ENCODE assay signal across 8 cellular contexts in the genomic region with DNA sequence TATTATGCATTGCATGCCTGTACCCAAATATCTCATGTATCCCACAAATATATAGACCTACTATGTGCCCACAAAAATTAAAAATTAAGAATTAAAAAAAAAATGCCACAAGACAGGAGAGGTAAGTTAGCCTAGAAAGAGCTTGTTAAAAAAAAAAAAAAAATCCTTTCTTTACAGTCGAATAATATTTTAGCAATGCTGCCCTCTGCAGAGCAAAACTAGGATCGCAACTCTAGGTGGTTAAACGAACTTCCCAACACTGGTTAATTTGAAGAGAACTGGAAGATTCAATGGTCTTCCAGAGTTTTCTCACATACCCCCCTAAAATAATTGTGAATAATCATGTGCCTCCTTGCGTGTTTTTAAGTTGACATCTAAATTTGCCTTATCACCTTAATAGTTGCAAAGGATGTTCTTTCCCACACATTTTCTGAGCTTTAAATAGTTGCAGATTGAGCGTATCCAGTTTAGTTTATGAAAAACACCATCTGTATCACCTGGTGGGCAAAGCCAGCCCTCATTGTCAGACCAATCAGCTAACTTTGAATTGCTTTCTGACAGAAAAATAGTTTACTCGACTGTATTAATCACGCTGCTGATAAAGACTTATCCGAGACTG. TPM values are rescaled to one million over a fixed set of nuclear protein-coding genes. Genes with fewer than 3 reads are reported as not detected.
A peak's percentile ranks its signal among the peaks of the same experiment; 100 is the strongest.
DNase-seq lines count a peak whose midpoint lies in the region; ATAC-seq lines count a peak whose summit lies in the region.

No MANE protein-coding gene starts in this region.

- H3K4me3 Mint-ChIP-seq in activated CD4-positive, alpha-beta T cell treated with anti-CD3 and anti-CD28 coated beads, Interleukin-2, amount 10 ng/mL, durations not matched to agents 24 days and 14 days: no peak overlapping the region

- H3K27ac Mint-ChIP-seq in activated CD4-positive, alpha-beta T cell treated with anti-CD3 and anti-CD28 coated beads, Interleukin-2, amount 10 ng/mL, durations not matched to agents 24 days and 14 days: no peak overlapping the region

- no peaks in the 10 kb centered on the region for H3K9me3 Mint-ChIP-seq in activated CD4-positive, alpha-beta T cell treated with anti-CD3 and anti-CD28 coated beads, Interleukin-2, amount 10 ng/mL, durations not matched to agents 24 days and 14 days

- peaks cover 70% of the 10 kb centered on the region for H3K27me3 Mint-ChIP-seq in activated CD4-positive, alpha-beta T cell treated with anti-CD3 and anti-CD28 coated beads, Interleukin-2, amount 10 ng/mL, durations not matched to agents 24 days and 14 days

- H3K36me3 Mint-ChIP-seq in activated CD4-positive, alpha-beta T cell treated with anti-CD3 and anti-CD28 coated beads, Interleukin-2, amount 10 ng/mL, durations not matched to agents 24 days and 14 days (ENCODE audit: low read depth): no peaks in the 10 kb centered on the region

- H3K4me1 Mint-ChIP-seq in activated CD4-positive, alpha-beta T cell treated with anti-CD3 and anti-CD28 coated beads, Interleukin-2, amount 10 ng/mL, durations not matched to agents 24 days and 14 days: peaks cover 12% of the 10 kb centered on the region

- DNase-seq in SIG-M5 treated with dmso at 0.1 percent for 504 hours (lab: John Stamatoyannopoulos, UW; ENCODE audit: unreplicated experiment) (peak; percentile 68), SIG-M5 (lab: John Stamatoyannopoulos, UW) (no peak), NCI-H2227 (lab: John Stamatoyannopoulos, UW; ENCODE audit: unreplicated experiment) (peak; percentile 79), dermis blood vessel endothelial cell (peak; percentile 83), medulla oblongata (ENCODE audit: extremely low spot score) (peak; percentile 92)
- peak; percentile 91 for DNase-seq in activated CD4-positive, alpha-beta T cell treated with anti-CD3 and anti-CD28 coated beads, Interleukin-2, amount 10 ng/mL, durations not matched to agents 24 days and 14 days
- peak; percentile 28 to 52 for DNase-seq in stimulated activated CD8-positive, alpha-beta memory T cell treated with anti-CD3 and anti-CD28 coated beads, Interleukin-4, amount 100 ng/mL, for 1 hour (ENCODE audit: low read depth in 2 of 2, low spot score in 1 of 2)

- intact Hi-C loops in activated CD4-positive, alpha-beta T cell treated with anti-CD3 and anti-CD28 coated beads, Interleukin-2, amount 10 ng/mL, durations not matched to agents 24 days and 14 days (cut with micrococcal nuclease): loop anchor here (1.0 to 5.0 kb wide), 5 partner anchors 17 to 453 kb away; no protein-coding TSS in a partner anchor

- ATAC-seq in GM18517 (IDR thresholded peaks at IDR 0.05; ENCODE audit: unreplicated experiment): no peak

RNA-seq across cellular contexts. Expression of a gene that starts 47.4 kb away (rescaled TPM):
- 1.6 and 1.7 TPM in 2 replicates for total RNA-seq in activated CD4-positive, alpha-beta T cell treated with anti-CD3 and anti-CD28 coated beads, Interleukin-2, amount 10 ng/mL, durations not matched to agents 24 days and 14 days
- 19.3 and 24.8 TPM in 2 replicates for total RNA-seq in dermis blood vessel endothelial cell
